ENCODE assay signal across 1 cellular context in the genomic region with DNA sequence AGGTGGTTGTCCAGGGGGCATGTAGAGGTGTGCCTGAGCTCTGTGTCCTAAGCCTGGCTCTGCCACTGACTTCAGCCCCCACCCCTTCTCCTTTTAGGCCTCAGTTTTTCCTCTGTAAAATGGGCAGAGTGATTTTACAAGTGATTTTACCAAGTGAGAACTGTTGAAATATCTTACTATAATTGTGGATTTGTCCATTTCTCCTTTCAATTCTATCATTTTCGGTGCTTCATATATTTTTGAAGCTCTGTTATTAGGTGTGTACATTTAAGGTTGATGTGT.
TF ChIP-seq lines count a peak whose summit lies in the region.

No MANE protein-coding gene starts in this region.

TF ChIP-seq in K562, 482 proteins besides CTCF, POLR2A, EP300 and RAD21 (continued from another document):
- no peak for TF ChIP-seq ZFP36 (IDR thresholded peaks at IDR 0.05; ENCODE audit: low read depth, low read length, partially characterized antibody)
- TF ChIP-seq CREBBP (IDR thresholded peaks at IDR 0.05; ENCODE audit: low read depth, low read length): no peak
- TF ChIP-seq POLR2B (IDR thresholded peaks at IDR 0.05; ENCODE audit: low read depth, partially characterized antibody): no peak
- TF ChIP-seq DIDO1 (tag; IDR thresholded peaks at IDR 0.05; ENCODE audit: low read depth): no peak
- no peak for TF ChIP-seq ARID2 (IDR thresholded peaks at IDR 0.05)
- no peak for TF ChIP-seq ZNF449 (CRISPR knock-in tag; IDR thresholded peaks at IDR 0.05)
- no peak for TF ChIP-seq IRF2 (CRISPR knock-in tag; IDR thresholded peaks at IDR 0.05)
- peak; percentile 1 for TF ChIP-seq HNRNPLL (IDR thresholded peaks at IDR 0.05; ENCODE audit: low read depth, low read length, poor library complexity, severe bottlenecking)
- peak; percentile 89 for TF ChIP-seq ADNP (tag; IDR thresholded peaks at IDR 0.05)
- TF ChIP-seq, protein P1, sequence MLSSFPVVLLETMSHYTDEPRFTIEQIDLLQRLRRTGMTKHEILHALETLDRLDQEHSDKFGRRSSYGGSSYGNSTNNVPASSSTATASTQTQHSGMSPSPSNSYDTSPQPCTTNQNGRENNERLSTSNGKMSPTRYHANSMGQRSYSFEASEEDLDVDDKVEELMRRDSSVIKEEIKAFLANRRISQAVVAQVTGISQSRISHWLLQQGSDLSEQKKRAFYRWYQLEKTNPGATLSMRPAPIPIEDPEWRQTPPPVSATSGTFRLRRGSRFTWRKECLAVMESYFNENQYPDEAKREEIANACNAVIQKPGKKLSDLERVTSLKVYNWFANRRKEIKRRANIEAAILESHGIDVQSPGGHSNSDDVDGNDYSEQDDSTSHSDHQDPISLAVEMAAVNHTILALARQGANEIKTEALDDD (IDR thresholded peaks at IDR 0.05): no peak
- no peak for TF ChIP-seq C11orf30 (IDR thresholded peaks at IDR 0.05; ENCODE audit: low read depth)
- no peak for TF ChIP-seq GABPA (tag; conservative IDR thresholded peaks at IDR 0.05; ENCODE audit: low read depth)
- no peak for TF ChIP-seq GATAD2A (IDR thresholded peaks at IDR 0.05)
- no peak for TF ChIP-seq PCBP1 (IDR thresholded peaks at IDR 0.05; ENCODE audit: low read depth, low read length, poor library complexity, severe bottlenecking)
- TF ChIP-seq BMI1 (IDR thresholded peaks at IDR 0.05; ENCODE audit: low read length): no peak
- TF ChIP-seq JUN (IDR thresholded peaks at IDR 0.05; ENCODE audit: borderline replicate concordance, low read depth, low read length): no peak
- TF ChIP-seq JUN (CRISPR knock-in tag; IDR thresholded peaks at IDR 0.05; ENCODE audit: borderline replicate concordance): no peak
- TF ChIP-seq HDAC2 (IDR thresholded peaks at IDR 0.05): peak; percentile 69; the same call in 1 of the 2 replicates
- TF ChIP-seq CHCHD3 (CRISPR knock-in tag; IDR thresholded peaks at IDR 0.05): no peak
- TF ChIP-seq MYBL2 (IDR thresholded peaks at IDR 0.05; ENCODE audit: low read depth): no peak
- TF ChIP-seq MYBL2 (CRISPR knock-in tag; IDR thresholded peaks at IDR 0.05; ENCODE audit: borderline replicate concordance): no peak
- TF ChIP-seq BCOR (IDR thresholded peaks at IDR 0.05): peak; percentile 94
- TF ChIP-seq PTBP1 (IDR thresholded peaks at IDR 0.05; ENCODE audit: low read depth, low read length): 0 out of 2 replicates have a peak, but pooled peaks have one; percentile 68
- no peak for TF ChIP-seq YBX1 (IDR thresholded peaks at IDR 0.05)
- no peak for TF ChIP-seq HINFP (tag; conservative IDR thresholded peaks at IDR 0.05; ENCODE audit: low read depth)
- TF ChIP-seq ATF7 (IDR thresholded peaks at IDR 0.05): no peak
- no peak for TF ChIP-seq MIER1 (IDR thresholded peaks at IDR 0.05; ENCODE audit: low read depth)
- no peak for TF ChIP-seq ZNF217 (CRISPR knock-in tag; IDR thresholded peaks at IDR 0.05)
- TF ChIP-seq ZNF395 (CRISPR knock-in tag; IDR thresholded peaks at IDR 0.05): no peak
- no peak for TF ChIP-seq ZNF764 (CRISPR knock-in tag; IDR thresholded peaks at IDR 0.05; ENCODE audit: low read depth)
- TF ChIP-seq ETV1 (tag; conservative IDR thresholded peaks at IDR 0.05; ENCODE audit: low read depth): no peak
- TF ChIP-seq ZC3H8 (IDR thresholded peaks at IDR 0.05): no peak
- no peak for TF ChIP-seq TAL1 (IDR thresholded peaks at IDR 0.05)
- no peak for TF ChIP-seq TCF3 (CRISPR knock-in tag; IDR thresholded peaks at IDR 0.05)
- TF ChIP-seq CBX1 (IDR thresholded peaks at IDR 0.05; ENCODE audit: low read depth): peak; percentile 66; the same call in 1 of the 2 replicates
- TF ChIP-seq ZNF263 (CRISPR knock-in tag; IDR thresholded peaks at IDR 0.05; ENCODE audit: borderline replicate concordance): no peak
- TF ChIP-seq RCOR1 (IDR thresholded peaks at IDR 0.05; ENCODE audit: borderline replicate concordance in 1 of 2, low read depth in 2 of 2, low read length in 2 of 2): peak in 1 of 2 experiments; percentile 43; a peak in 1 of 4 replicates
- TF ChIP-seq ARID3A (IDR thresholded peaks at IDR 0.05; ENCODE audit: borderline replicate concordance, low read depth, low read length): no peak
- TF ChIP-seq RFX7 (CRISPR knock-in tag; IDR thresholded peaks at IDR 0.05): no peak
- TF ChIP-seq TFAM (CRISPR knock-in tag; conservative IDR thresholded peaks at IDR 0.05): no peak
- no peak for TF ChIP-seq ZKSCAN3 (CRISPR knock-in tag; IDR thresholded peaks at IDR 0.05)
- no peak for TF ChIP-seq CREB1 (IDR thresholded peaks at IDR 0.05)
- no peak for TF ChIP-seq CREB1 (CRISPR knock-in tag; IDR thresholded peaks at IDR 0.05)
- TF ChIP-seq CHD4 (IDR thresholded peaks at IDR 0.05; ENCODE audit: insufficient read depth, insufficient replicate concordance, low read depth, low read length, poor library complexity, severe bottlenecking): peak; percentile 89
- TF ChIP-seq, protein P2, sequence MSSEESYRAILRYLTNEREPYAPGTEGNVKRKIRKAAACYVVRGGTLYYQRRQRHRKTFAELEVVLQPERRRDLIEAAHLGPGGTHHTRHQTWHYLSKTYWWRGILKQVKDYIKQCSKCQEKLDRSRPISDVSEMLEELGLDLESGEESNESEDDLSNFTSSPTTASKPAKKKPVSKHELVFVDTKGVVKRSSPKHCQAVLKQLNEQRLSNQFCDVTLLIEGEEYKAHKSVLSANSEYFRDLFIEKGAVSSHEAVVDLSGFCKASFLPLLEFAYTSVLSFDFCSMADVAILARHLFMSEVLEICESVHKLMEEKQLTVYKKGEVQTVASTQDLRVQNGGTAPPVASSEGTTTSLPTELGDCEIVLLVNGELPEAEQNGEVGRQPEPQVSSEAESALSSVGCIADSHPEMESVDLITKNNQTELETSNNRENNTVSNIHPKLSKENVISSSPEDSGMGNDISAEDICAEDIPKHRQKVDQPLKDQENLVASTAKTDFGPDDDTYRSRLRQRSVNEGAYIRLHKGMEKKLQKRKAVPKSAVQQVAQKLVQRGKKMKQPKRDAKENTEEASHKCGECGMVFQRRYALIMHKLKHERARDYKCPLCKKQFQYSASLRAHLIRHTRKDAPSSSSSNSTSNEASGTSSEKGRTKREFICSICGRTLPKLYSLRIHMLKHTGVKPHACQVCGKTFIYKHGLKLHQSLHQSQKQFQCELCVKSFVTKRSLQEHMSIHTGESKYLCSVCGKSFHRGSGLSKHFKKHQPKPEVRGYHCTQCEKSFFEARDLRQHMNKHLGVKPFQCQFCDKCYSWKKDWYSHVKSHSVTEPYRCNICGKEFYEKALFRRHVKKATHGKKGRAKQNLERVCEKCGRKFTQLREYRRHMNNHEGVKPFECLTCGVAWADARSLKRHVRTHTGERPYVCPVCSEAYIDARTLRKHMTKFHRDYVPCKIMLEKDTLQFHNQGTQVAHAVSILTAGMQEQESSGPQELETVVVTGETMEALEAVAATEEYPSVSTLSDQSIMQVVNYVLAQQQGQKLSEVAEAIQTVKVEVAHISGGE (CRISPR knock-in tag; IDR thresholded peaks at IDR 0.05): no peak
- no peak for TF ChIP-seq ZNF696 (CRISPR knock-in tag; conservative IDR thresholded peaks at IDR 0.05)
- TF ChIP-seq, protein P3, sequence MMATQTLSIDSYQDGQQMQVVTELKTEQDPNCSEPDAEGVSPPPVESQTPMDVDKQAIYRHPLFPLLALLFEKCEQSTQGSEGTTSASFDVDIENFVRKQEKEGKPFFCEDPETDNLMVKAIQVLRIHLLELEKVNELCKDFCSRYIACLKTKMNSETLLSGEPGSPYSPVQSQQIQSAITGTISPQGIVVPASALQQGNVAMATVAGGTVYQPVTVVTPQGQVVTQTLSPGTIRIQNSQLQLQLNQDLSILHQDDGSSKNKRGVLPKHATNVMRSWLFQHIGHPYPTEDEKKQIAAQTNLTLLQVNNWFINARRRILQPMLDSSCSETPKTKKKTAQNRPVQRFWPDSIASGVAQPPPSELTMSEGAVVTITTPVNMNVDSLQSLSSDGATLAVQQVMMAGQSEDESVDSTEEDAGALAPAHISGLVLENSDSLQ (IDR thresholded peaks at IDR 0.05): no peak
- TF ChIP-seq XRCC3 (IDR thresholded peaks at IDR 0.05): no peak
- no peak for TF ChIP-seq MEIS2 (IDR thresholded peaks at IDR 0.05; ENCODE audit: partially characterized antibody)
- no peak for TF ChIP-seq GTF2B (IDR thresholded peaks at IDR 0.05; ENCODE audit: extremely low read depth, insufficient read length)
- no peak for TF ChIP-seq ZNF239 (CRISPR knock-in tag; IDR thresholded peaks at IDR 0.05)
- no peak for TF ChIP-seq KLF10 (CRISPR knock-in tag; IDR thresholded peaks at IDR 0.05)
- TF ChIP-seq NR3C1 (CRISPR knock-in tag; IDR thresholded peaks at IDR 0.05): no peak
TF ChIP-seq in K562: peak in this region for 14.
